ENCODE assay signal across 12 cellular contexts in the genomic region with DNA sequence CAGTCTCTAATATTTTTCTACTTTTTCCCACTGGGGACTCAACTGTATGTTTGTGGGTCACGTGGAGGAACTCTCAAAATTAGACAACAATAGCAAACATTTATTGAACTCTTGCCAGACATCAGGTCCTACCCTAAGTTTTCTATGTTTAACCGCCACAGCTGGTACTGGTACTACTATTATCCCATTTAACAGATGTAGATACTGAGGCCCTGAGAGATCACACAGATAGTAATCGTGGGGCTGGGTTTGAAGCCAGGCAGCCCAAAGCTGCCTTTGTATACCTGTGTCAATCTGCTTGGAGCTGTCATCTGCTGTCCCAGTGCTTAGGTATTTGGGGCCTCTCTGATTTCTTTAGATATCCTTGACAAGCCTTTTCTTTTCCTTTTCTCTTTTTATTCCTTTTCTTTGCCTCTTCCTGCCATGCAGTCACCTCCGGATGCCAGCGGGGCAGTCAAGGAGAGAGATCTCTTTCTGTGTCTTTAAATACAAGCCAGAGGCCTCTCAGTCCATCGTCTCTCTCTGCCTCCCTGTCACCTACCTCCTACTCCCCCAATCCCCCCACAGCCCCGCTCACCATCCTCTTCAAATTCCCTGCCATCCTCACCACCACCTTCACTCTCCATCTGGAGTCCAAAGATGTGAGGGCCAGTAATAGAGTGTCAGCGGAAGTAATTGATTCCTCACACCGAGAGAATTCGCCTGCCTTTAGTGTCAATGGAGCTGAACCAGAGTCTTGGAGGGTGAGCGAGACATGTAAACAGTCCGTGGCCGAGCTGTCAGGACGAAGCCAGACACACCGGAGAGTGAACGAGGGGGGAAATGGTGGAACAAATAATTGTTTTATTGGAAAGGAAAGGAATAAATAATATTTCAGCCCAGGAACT. TPM values are rescaled to one million over a fixed set of nuclear protein-coding genes. Genes with fewer than 3 reads are reported as not detected.
DNase-seq lines count a peak whose midpoint lies in the region; ATAC-seq lines count a peak whose summit lies in the region.
"Had no signal": no experiment of that assay in that cellular context is flagged by ENCODE, and none has a peak within 500 bp of the region (broad histone marks: within the 10 kb centered on the region; RNA-seq: fewer than 3 reads in every experiment).

No MANE protein-coding gene starts in this region.

- DNase-seq in activated T-cell treated with anti-CD3 and anti-CD28 coated beads, Interleukin-2, amount 50 U/mL, for 24 hours, result no peak
- no peak for DNase-seq in activated T-cell treated with anti-CD3 and anti-CD28 coated beads, Interleukin-2, amount 50 U/mL, for 48 hours
- no peak for DNase-seq in activated naive CD8-positive, alpha-beta T cell treated with anti-CD3 and anti-CD28 coated beads for 36 hours
- DNase-seq in memory B cell (ENCODE audit: low spot score in 2 of 2), result no peak
- DNase-seq in NOMO-1 treated with DMSO at 0.1 percent for 48 hours (lab: John Stamatoyannopoulos, UW; ENCODE audit: unreplicated experiment), result no peak
- no peak for DNase-seq in cerebellar nuclear complex (lab: John Stamatoyannopoulos, UW)
- DNase-seq in posterior vena cava (ENCODE audit: low spot score), result no peak
- DNase-seq: activated T-cell treated with anti-CD3 and anti-CD28 coated beads for 4 hours, NCI-H1092 treated with DMSO at 0.1 percent for 48 hours, NCI-H748 treated with DMSO at 0.1 percent for 48 hours had no signal

- H3K27me3 Mint-ChIP-seq in activated T-cell treated with anti-CD3 and anti-CD28 coated beads, Interleukin-2, amount 50 U/mL, for 24 hours, result peaks cover 3% of the 10 kb centered on the region
- H3K27me3 Mint-ChIP-seq in activated naive CD8-positive, alpha-beta T cell treated with anti-CD3 and anti-CD28 coated beads for 36 hours, result no peaks in the 10 kb centered on the region
- no peaks in the 10 kb centered on the region for H3K27me3 Mint-ChIP-seq in memory B cell

- H3K27ac ChIP-seq in stomach smooth muscle (ENCODE audit: low read length), result peak overlapping the region; percentile 89
- H3K27ac ChIP-seq: neutrophil had no signal

- H3K27me3 ChIP-seq in stomach smooth muscle (ENCODE audit: control insufficient read depth in 1 of 2, insufficient read depth in 2 of 2, low read length in 2 of 2), result no peaks in the 10 kb centered on the region

- H3K27ac Mint-ChIP-seq in activated T-cell treated with anti-CD3 and anti-CD28 coated beads, Interleukin-2, amount 50 U/mL, for 24 hours, result peak overlapping the region; percentile 55
- H3K27ac Mint-ChIP-seq in activated naive CD8-positive, alpha-beta T cell treated with anti-CD3 and anti-CD28 coated beads for 36 hours, result peak overlapping the region; percentile 32
- peak overlapping the region; percentile 91 for H3K27ac Mint-ChIP-seq in memory B cell

- H3K4me3 ChIP-seq in stomach smooth muscle (ENCODE audit: low read length in 2 of 2), result peak overlapping the region in 1 of 2 donors; percentile 52

- H3K9ac ChIP-seq in stomach smooth muscle (ENCODE audit: low read length in 2 of 2), result peak overlapping the region; percentile 18 to 55

- no peaks in the 10 kb centered on the region for H3K36me3 Mint-ChIP-seq in activated T-cell treated with anti-CD3 and anti-CD28 coated beads, Interleukin-2, amount 50 U/mL, for 24 hours (ENCODE audit: low read depth)
- no peaks in the 10 kb centered on the region for H3K36me3 Mint-ChIP-seq in activated naive CD8-positive, alpha-beta T cell treated with anti-CD3 and anti-CD28 coated beads for 36 hours
- no peaks in the 10 kb centered on the region for H3K36me3 Mint-ChIP-seq in memory B cell

- peaks cover 15 to 27% of the 10 kb centered on the region in 2 donors for H3K36me3 ChIP-seq in stomach smooth muscle (ENCODE audit: control insufficient read depth in 2 of 2, insufficient read depth in 2 of 2, low read length in 2 of 2)
- H3K36me3 ChIP-seq: neutrophil had no signal

- H3K9me3 Mint-ChIP-seq in activated T-cell treated with anti-CD3 and anti-CD28 coated beads, Interleukin-2, amount 50 U/mL, for 24 hours, result no peaks in the 10 kb centered on the region
- no peaks in the 10 kb centered on the region for H3K9me3 Mint-ChIP-seq in activated naive CD8-positive, alpha-beta T cell treated with anti-CD3 and anti-CD28 coated beads for 36 hours
- H3K9me3 Mint-ChIP-seq in memory B cell, result no peaks in the 10 kb centered on the region

- intact Hi-C loops in posterior vena cava (cut with DNase I), result loop anchor here in 1 of 2 donors (5.0 kb wide), 1 partner anchor 47 kb away; no protein-coding TSS in a partner anchor

- peaks cover 24% of the 10 kb centered on the region for H3K4me1 Mint-ChIP-seq in activated T-cell treated with anti-CD3 and anti-CD28 coated beads, Interleukin-2, amount 50 U/mL, for 24 hours (ENCODE audit: low read depth)
- H3K4me1 Mint-ChIP-seq in activated naive CD8-positive, alpha-beta T cell treated with anti-CD3 and anti-CD28 coated beads for 36 hours, result peaks cover 16% of the 10 kb centered on the region
- peaks cover 27% of the 10 kb centered on the region for H3K4me1 Mint-ChIP-seq in memory B cell

- H3K9me3 ChIP-seq in stomach smooth muscle (ENCODE audit: control insufficient read depth in 2 of 2, low read length in 2 of 2), result no peaks in the 10 kb centered on the region
- H3K9me3 ChIP-seq: neutrophil had no signal

- no peak overlapping the region for H3K4me3 Mint-ChIP-seq in activated T-cell treated with anti-CD3 and anti-CD28 coated beads, Interleukin-2, amount 50 U/mL, for 24 hours
- H3K4me3 Mint-ChIP-seq in activated naive CD8-positive, alpha-beta T cell treated with anti-CD3 and anti-CD28 coated beads for 36 hours, result no peak overlapping the region
- H3K4me3 Mint-ChIP-seq in memory B cell, result peak overlapping the region; percentile 38

- no peak for ATAC-seq in memory B cell (ENCODE audit: low read depth)

- peaks cover 87% of the 10 kb centered on the region for H3K4me1 ChIP-seq in stomach smooth muscle (ENCODE audit: control insufficient read depth, insufficient read depth, low read length)

RNA-seq across cellular contexts. Expression of a gene that starts 23.5 kb away (rescaled TPM):
- total RNA-seq in activated naive CD8-positive, alpha-beta T cell treated with anti-CD3 and anti-CD28 coated beads for 36 hours, result 1 to 10 TPM; 1.1 to 2.0 TPM
- 10 to 100 TPM; 80.8 to 93.5 TPM for total RNA-seq in posterior vena cava

Comparison
In these comparisons a context has a peak if more than half of its experiments do, and no peak if none do; other contexts are left out.
1. H3K27ac Mint-ChIP-seq: peak in every context shown above with its lines; median percentile 91 in memory B cell; 55 in activated T-cell treated with anti-CD3 and anti-CD28 coated beads, Interleukin-2, amount 50 U/mL, for 24 hours; 32 in activated naive CD8-positive, alpha-beta T cell treated with anti-CD3 and anti-CD28 coated beads for 36 hours.
2. RNA of a gene that starts 23.5 kb away (total RNA-seq): 80.8 to 93.5 TPM in posterior vena cava; 1.1 to 2.0 TPM in activated naive CD8-positive, alpha-beta T cell treated with anti-CD3 and anti-CD28 coated beads for 36 hours; every median in the first group is over 10 times any median in the second.